In genomic region chr18:32529737-32530420, GRCh38 we compare ENCODE assay signal across 27 cellular contexts.
"Had no signal": no experiment of that assay in that cellular context is flagged by ENCODE, and none has a peak within 500 bp of the region (broad histone marks: within the 10 kb centered on the region; RNA-seq: fewer than 3 reads in every experiment).

No MANE protein-coding gene starts in this region.

- H3K4me3 ChIP-seq: esophagus muscularis mucosa, heart right ventricle, lung, psoas muscle, sigmoid colon, thoracic aorta, transverse colon, upper lobe of right lung, uterus had no signal

- ATAC-seq: effector memory CD8-positive, alpha-beta T cell; heart right ventricle; left lobe of liver; naive thymus-derived CD8-positive, alpha-beta T cell; psoas muscle; right cardiac atrium; stimulated activated naive B cell treated with anti-CD40 and anti-IgM and Interleukin-4, amounts not matched to agents 10 μg/mL and 1 μg/mL and 100 μg/mL, for 72 hours; upper lobe of right lung had no signal

- H3K9me3 ChIP-seq: esophagus muscularis mucosa, heart right ventricle, psoas muscle, sigmoid colon, thoracic aorta, transverse colon, upper lobe of right lung, uterus had no signal

- H3K36me3 ChIP-seq: esophagus muscularis mucosa, heart right ventricle, sigmoid colon, thoracic aorta, transverse colon, upper lobe of right lung, uterus had no signal

- H3K27ac ChIP-seq: esophagus muscularis mucosa, heart right ventricle, psoas muscle, sigmoid colon, thoracic aorta, upper lobe of right lung, uterus had no signal

- H3K27me3 ChIP-seq: esophagus muscularis mucosa, heart right ventricle, sigmoid colon, transverse colon, upper lobe of right lung, uterus had no signal

- FAIRE-seq: endometrium had no signal

- H3K4me1 ChIP-seq: esophagus muscularis mucosa, heart right ventricle, psoas muscle, sigmoid colon, upper lobe of right lung, uterus had no signal

- DNase-seq: cerebellar nuclear complex; cortex of kidney; effector memory CD8-positive, alpha-beta T cell; foreskin melanocyte; glutamatergic neuron; heart right ventricle; hippocampal formation; islet precursor cell; mesenchymal stem cell; midbrain; naive thymus-derived CD8-positive, alpha-beta T cell; nephron progenitor cell; nucleus accumbens; psoas muscle; right cardiac atrium; sigmoid colon; stimulated activated CD4-positive, alpha-beta T cell treated with anti-CD3 and anti-CD28 coated beads, Interleukin-15, amount 100 ng/mL, for 24 hours; stimulated activated CD4-positive, alpha-beta T cell treated with anti-CD3 and anti-CD28 coated beads, Interleukin-2, amount 100 ng/mL, for 48 hours; stimulated activated naive B cell treated with anti-CD40 and anti-IgM and Interleukin-4, amounts not matched to agents 10 μg/mL and 1 μg/mL and 100 μg/mL, for 72 hours; transverse colon; upper lobe of right lung; uterus had no signal
